ENCODE assay signal across 10 cellular contexts in the genomic region with DNA sequence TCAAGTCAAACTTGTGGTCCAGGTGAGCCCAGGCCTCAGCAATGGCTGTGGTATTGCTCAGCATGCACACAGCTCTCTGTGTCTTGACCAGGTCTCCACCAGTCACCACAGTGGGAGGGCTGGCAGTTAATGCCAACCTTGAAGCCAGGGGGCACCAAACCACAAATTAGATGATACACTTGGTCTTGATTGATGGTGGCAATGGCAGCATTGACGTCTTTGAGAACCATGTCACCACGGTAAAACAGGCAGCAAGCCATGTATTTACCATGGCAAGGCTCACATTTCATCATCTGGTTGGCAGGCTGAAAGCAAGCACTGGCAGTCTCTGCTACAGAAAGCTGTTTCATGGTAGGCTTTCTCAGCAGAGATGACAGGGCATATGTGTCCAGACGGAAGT.
DNase-seq lines count a peak whose midpoint lies in the region; ATAC-seq and TF ChIP-seq lines count a peak whose summit lies in the region.
"Had no signal": no experiment of that assay in that cellular context is flagged by ENCODE, and none has a peak within 500 bp of the region (broad histone marks: within the 10 kb centered on the region; RNA-seq: fewer than 3 reads in every experiment).

No MANE protein-coding gene starts in this region.

- no peak overlapping the region for H3K4me3 Mint-ChIP-seq in stimulated activated effector memory CD8-positive, alpha-beta T cell treated with anti-CD3 and anti-CD28 coated beads, Interleukin-12 subunit alpha, Interleukin-12 subunit beta, amount 100 ng/mL, for 72 hours
- H3K4me3 Mint-ChIP-seq: nephron progenitor cell; T-helper 1 cell treated with Interleukin-12 subunit alpha and Interleukin-12 subunit beta and Interleukin-4 antibody, amounts not matched to agents 30 μg/mL and 1 μg/mL, for 36 hours had no signal

- no peaks in the 10 kb centered on the region for H3K9me3 ChIP-seq in MM.1S (replicated peaks; ENCODE audit: insufficient read depth, low read length)

- H3K27ac Mint-ChIP-seq in stimulated activated effector memory CD8-positive, alpha-beta T cell treated with anti-CD3 and anti-CD28 coated beads, Interleukin-12 subunit alpha, Interleukin-12 subunit beta, amount 100 ng/mL, for 72 hours: no peak overlapping the region
- H3K27ac Mint-ChIP-seq: nephron progenitor cell; T-helper 1 cell treated with Interleukin-12 subunit alpha and Interleukin-12 subunit beta and Interleukin-4 antibody, amounts not matched to agents 30 μg/mL and 1 μg/mL, for 36 hours had no signal

- H3K27me3 ChIP-seq in MM.1S (replicated peaks; ENCODE audit: insufficient read depth, low read length): no peaks in the 10 kb centered on the region

- H3F3A ChIP-seq in MM.1S (ENCODE audit: insufficient read depth, low read length): peaks cover 6% of the 10 kb centered on the region

- no peaks in the 10 kb centered on the region for H3K9me2 ChIP-seq in MM.1S (replicated peaks; ENCODE audit: insufficient read depth, low read length)

- TF ChIP-seq CTCF in MM.1S (IDR thresholded peaks at IDR 0.05; ENCODE audit: low read length) (peak; percentile 28), cardiac fibroblast (IDR thresholded peaks at IDR 0.05; ENCODE audit: low read depth, low read length) (peak; percentile 18)

- H3K4me3 ChIP-seq in MM.1S (ENCODE audit: low read length): no peak overlapping the region
- no peak overlapping the region for H3K4me3 ChIP-seq in cardiac fibroblast (replicated peaks in 1 of 2; ENCODE audit: low read depth in 2 of 2, low read length in 2 of 2)

- H3K4me1 Mint-ChIP-seq in stimulated activated effector memory CD8-positive, alpha-beta T cell treated with anti-CD3 and anti-CD28 coated beads, Interleukin-12 subunit alpha, Interleukin-12 subunit beta, amount 100 ng/mL, for 72 hours: no peaks in the 10 kb centered on the region
- H3K4me1 Mint-ChIP-seq: nephron progenitor cell had no signal

- H3K36me3 ChIP-seq in MM.1S (replicated peaks; ENCODE audit: insufficient read depth, low read length): no peaks in the 10 kb centered on the region

- H3K9me3 Mint-ChIP-seq in stimulated activated effector memory CD8-positive, alpha-beta T cell treated with anti-CD3 and anti-CD28 coated beads, Interleukin-12 subunit alpha, Interleukin-12 subunit beta, amount 100 ng/mL, for 72 hours: no peaks in the 10 kb centered on the region
- H3K9me3 Mint-ChIP-seq: nephron progenitor cell; T-helper 1 cell treated with Interleukin-12 subunit alpha and Interleukin-12 subunit beta and Interleukin-4 antibody, amounts not matched to agents 30 μg/mL and 1 μg/mL, for 36 hours had no signal

- no peak overlapping the region for H3K27ac ChIP-seq in MM.1S (ENCODE audit: low read length)

- H3K79me2 ChIP-seq in MM.1S (ENCODE audit: low read length): no peaks in the 10 kb centered on the region

- no peak overlapping the region for H3K9ac ChIP-seq in MM.1S (ENCODE audit: low read length)

- peak; percentile 64 for DNase-seq in activated effector memory CD4-positive, alpha-beta T cell treated with anti-CD3 and anti-CD28 coated beads, Interleukin-2, amount 50 U/mL, for 16 hours
- DNase-seq in activated effector memory CD4-positive, alpha-beta T cell treated with Interleukin-2 at 50 U/mL for 16 hours: no peak
- DNase-seq in MM.1S: peak; percentile 25
- DNase-seq in cardiac fibroblast (ENCODE audit: low read depth in 2 of 2): peak in 1 of 2 donors; percentile 4
- peak in 1 of 2 donors; percentile 55 for DNase-seq in stimulated activated effector memory CD8-positive, alpha-beta T cell treated with anti-CD3 and anti-CD28 coated beads, Interleukin-12 subunit alpha, Interleukin-12 subunit beta, amount 100 ng/mL, for 72 hours (ENCODE audit: low spot score in 2 of 2)
- no peak for DNase-seq in cortex of kidney (lab: John Stamatoyannopoulos, UW)
- DNase-seq: nephron progenitor cell had no signal

- H2AFZ ChIP-seq in MM.1S (ENCODE audit: low read length): no peak overlapping the region

- H3K4me1 ChIP-seq in MM.1S (ENCODE audit: low read length): peaks cover 7% of the 10 kb centered on the region

- H4K20me1 ChIP-seq in MM.1S (ENCODE audit: insufficient read depth, low read length): no peaks in the 10 kb centered on the region

- ATAC-seq in stimulated activated effector memory CD8-positive, alpha-beta T cell treated with anti-CD3 and anti-CD28 coated beads, Interleukin-12 subunit alpha, Interleukin-12 subunit beta, amount 100 ng/mL, for 72 hours: peak; percentile 57
- ATAC-seq in HG03139 (IDR thresholded peaks at IDR 0.05; ENCODE audit: unreplicated experiment) (no peak), HG03342 (IDR thresholded peaks at IDR 0.05; ENCODE audit: unreplicated experiment) (no peak)

- H3K4me2 ChIP-seq in MM.1S (ENCODE audit: low read depth, low read length): no peak overlapping the region

- no peaks in the 10 kb centered on the region for H3K36me3 Mint-ChIP-seq in stimulated activated effector memory CD8-positive, alpha-beta T cell treated with anti-CD3 and anti-CD28 coated beads, Interleukin-12 subunit alpha, Interleukin-12 subunit beta, amount 100 ng/mL, for 72 hours

Comparison
In these comparisons a context has a peak if more than half of its experiments do, and no peak if none do; other contexts are left out.
1. DNase-seq: peak in activated effector memory CD4-positive, alpha-beta T cell treated with anti-CD3 and anti-CD28 coated beads, Interleukin-2, amount 50 U/mL, for 16 hours (single experiment) and MM.1S (single experiment); none in activated effector memory CD4-positive, alpha-beta T cell treated with Interleukin-2 at 50 U/mL for 16 hours (single experiment) and cortex of kidney (single experiment).